ENCODE assay signal across 9 cellular contexts in the genomic region with DNA sequence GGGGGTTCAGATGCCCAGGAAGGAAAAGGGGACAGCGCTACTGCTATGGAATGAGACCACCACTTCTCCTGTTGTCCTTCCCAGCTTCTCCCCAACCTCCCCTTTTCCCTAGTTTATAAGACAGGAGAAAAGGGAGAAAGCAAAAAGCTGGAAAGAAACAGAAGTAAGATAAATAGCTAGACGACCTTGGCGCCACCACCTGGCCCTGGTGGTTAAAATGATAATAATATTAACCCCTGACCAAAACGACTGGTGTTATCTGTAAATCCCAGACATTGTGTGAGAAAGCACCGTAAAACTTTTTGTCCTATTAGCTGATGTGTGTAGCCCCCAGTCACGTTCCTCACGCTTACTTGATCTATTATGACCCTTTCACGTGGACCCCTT. TPM values are rescaled to one million over a fixed set of nuclear protein-coding genes. Genes with fewer than 3 reads are reported as not detected.
DNase-seq lines count a peak whose midpoint lies in the region; ATAC-seq, FAIRE-seq and TF ChIP-seq lines count a peak whose summit lies in the region.
"Not testable (repeated sequence)": the region's sequence is repeated elsewhere in the genome, so short reads cannot be mapped to it uniquely, and the experiment has no call there.
"Had no signal": no experiment of that assay in that cellular context is flagged by ENCODE, and none has a peak within 500 bp of the region (broad histone marks: within the 10 kb centered on the region; RNA-seq: fewer than 3 reads in every experiment).

No MANE protein-coding gene starts in this region.

- not testable (repeated sequence) for H3K79me2 ChIP-seq in K562 (ENCODE audit: control insufficient read depth, insufficient read depth, low read length); HepG2 (ENCODE audit: insufficient read depth, low read length)

- TF ChIP-seq RAD21 in K562 (CRISPR knock-in tag; conservative IDR thresholded peaks at IDR 0.05 in 1 of 2, IDR thresholded peaks at IDR 0.05 in 1 of 2), result peak in 1 of 2 experiments; percentile 28; a peak in 2 of 4 replicates
- TF ChIP-seq RAD21 in HepG2 (CRISPR knock-in tag; IDR thresholded peaks at IDR 0.05), result not testable (repeated sequence)

- peak overlapping the region in 1 of 2 experiments; percentile 68; a peak in 2 of 4 replicates for H3K9ac ChIP-seq in K562 (ENCODE audit: insufficient read depth in 1 of 2, low read depth in 2 of 2, low read length in 2 of 2)
- H3K9ac ChIP-seq in HepG2 (ENCODE audit: insufficient read depth, low read depth, low read length), result not testable (repeated sequence)

- H3K4me3 ChIP-seq in LNCaP clone FGC (ENCODE audit: low read depth, low read length); K562; tibial nerve: not testable (repeated sequence)
- peak overlapping the region; percentile 33 for H3K4me3 ChIP-seq in SJCRH30
- peak overlapping the region; percentile 7 to 62 (median 29); a peak in 5 of 6 replicates for H3K4me3 ChIP-seq in HepG2 (replicated peaks in 1 of 3; ENCODE audit: insufficient read depth in 1 of 3, low read depth in 2 of 3, low read length in 3 of 3)
- peak overlapping the region in 2 of 4 donors; percentile 9 to 10 for H3K4me3 ChIP-seq in pancreas

- CTCF ChIA-PET in K562 (lab: Yijun Ruan, JAX; ENCODE audit: low intra/inter-chr PET ratio) (interaction anchor here (0.7 kb wide), 1 partner anchor 1408 kb away, joined by 3 read pairs; no protein-coding TSS in a partner anchor), HepG2 (lab: Yijun Ruan, JAX; ENCODE audit: low intra/inter-chr PET ratio, low total read pairs) (interaction anchor here (0.9 to 1.7 kb wide), 3 partner anchors 12 to 173 kb away, joined by 3 to 5 read pairs (median 3); no protein-coding TSS in a partner anchor)

- H2AFZ ChIP-seq in K562 (ENCODE audit: low read depth, low read length) (peak overlapping the region; percentile 55), HepG2 (ENCODE audit: low read length) (peak overlapping the region; percentile 55)

- H3K9me1 ChIP-seq in K562 (ENCODE audit: control insufficient read depth, insufficient read depth, low read length), result not testable (repeated sequence)

- intact Hi-C loops in K562 (cut with micrococcal nuclease), result loop anchor here (5.0 to 10.0 kb wide), 2 partner anchors 106 to 173 kb away; no protein-coding TSS in a partner anchor
- intact Hi-C loops in HepG2 (cut with micrococcal nuclease; ENCODE audit: unreplicated experiment); pancreas (cut with DNase I): not testable (repeated sequence)

- 2% methylated on average over 5 of the region's 8 CpGs for WGBS in K562 (ENCODE audit: insufficient coverage, low coverage, missing lambda C conversion rate)
- 6% methylated on average over 8 of the region's 8 CpGs for WGBS in HepG2 (ENCODE audit: low lambda C conversion rate)
- WGBS in pancreas, 2 donors, result 9 to 15% methylated on average over 8 of the region's 8 CpGs
- 53% methylated on average over 8 of the region's 8 CpGs for WGBS in tibial nerve, 2 donors

- TF ChIP-seq EP300 in K562 (IDR thresholded peaks at IDR 0.05; ENCODE audit: low read length); HepG2 (IDR thresholded peaks at IDR 0.05; ENCODE audit: low read depth in 2 of 2, low read length in 2 of 2); HepG2 (CRISPR knock-in tag; IDR thresholded peaks at IDR 0.05; ENCODE audit: borderline replicate concordance); tibial nerve (IDR thresholded peaks at IDR 0.05): not testable (repeated sequence)

- not testable (repeated sequence) for H3K4me1 ChIP-seq in SJCRH30, foreskin keratinocyte
- H3K4me1 ChIP-seq in K562 (replicated peaks in 1 of 2; ENCODE audit: control insufficient read depth in 2 of 2, insufficient read depth in 2 of 2, low read length in 2 of 2), result peaks cover 4 to 12% of the 10 kb centered on the region in 2 experiments; a peak in 4 of 5 replicates
- peaks cover 19% of the 10 kb centered on the region for H3K4me1 ChIP-seq in HepG2 (ENCODE audit: insufficient read depth, low read length)
- H3K4me1 ChIP-seq in pancreas, result peaks cover 20 to 48% (median 39%) of the 10 kb centered on the region in 3 donors
- peaks cover 0 to 35% (median 16%) of the 10 kb centered on the region in 4 donors for H3K4me1 ChIP-seq in tibial nerve

- not testable (repeated sequence) for FAIRE-seq in K562 (lab: Jason Lieb, UNC); pancreas (lab: Jason Lieb, UNC)
- peak; percentile 12 for FAIRE-seq in HepG2 (lab: Jason Lieb, UNC)

- TF ChIP-seq CTCF in C4-2B (conservative IDR thresholded peaks at IDR 0.05) (peak; percentile 59), LNCaP clone FGC (IDR thresholded peaks at IDR 0.05; ENCODE audit: control insufficient read depth, extremely low read depth, insufficient read depth) (0 out of 2 replicates have a peak, but pooled peaks have one; percentile 15), K562 (IDR thresholded peaks at IDR 0.05 in 2 of 3, conservative IDR thresholded peaks at IDR 0.05 in 1 of 3; ENCODE audit: insufficient read depth in 2 of 3, low read depth in 1 of 3, low read length in 3 of 3) (0 out of 6 replicates have a peak, but pooled peaks of 1 of the 3 experiments have one; percentile 4), foreskin keratinocyte (conservative IDR thresholded peaks at IDR 0.05) (peak; percentile 51), HepG2 (CRISPR knock-in tag; IDR thresholded peaks at IDR 0.05) (peak; percentile 15; the same call in 1 of the 2 replicates)
- TF ChIP-seq CTCF in pancreas (IDR thresholded peaks at IDR 0.05); tibial nerve (IDR thresholded peaks at IDR 0.05): not testable (repeated sequence)

- not testable (repeated sequence) for H4K20me1 ChIP-seq in K562 (replicated peaks; ENCODE audit: control insufficient read depth, insufficient read depth, low read length); HepG2 (ENCODE audit: insufficient read depth, low read length)

- ATAC-seq in K562, result peak; percentile 43; the same call in 1 of the 3 replicates
- ATAC-seq in foreskin keratinocyte, result not testable (repeated sequence)
- peak; percentile 28 for ATAC-seq in HepG2
- ATAC-seq in pancreas, result peak; percentile 36 to 45 (median 40)

- not testable (repeated sequence) for H3K27ac ChIP-seq in C4-2B; K562 (ENCODE audit: extremely low read depth, low read depth, low read length); foreskin keratinocyte; HepG2 (ENCODE audit: extremely low read length, insufficient read depth, low read length)
- H3K27ac ChIP-seq in SJCRH30 (0 out of 2 replicates have a peak overlapping the region, but pooled peaks have one; percentile 1), pancreas (peak overlapping the region; percentile 63 to 90 (median 70)), tibial nerve (peak overlapping the region in 3 of 4 donors; percentile 51 to 78 (median 64))

- H3K4me2 ChIP-seq in K562 (ENCODE audit: insufficient read depth, low read length), result 0 out of 2 replicates have a peak overlapping the region, but pooled peaks have one; percentile 49
- peak overlapping the region; percentile 82 for H3K4me2 ChIP-seq in HepG2 (ENCODE audit: low read depth, low read length)

- DNase-seq in LNCaP clone FGC (ENCODE audit: low read depth); SJCRH30; K562 (ENCODE audit: extremely low read depth in 1 of 4, low spot score in 3 of 4); foreskin keratinocyte; HepG2 (ENCODE audit: low spot score); pancreas; tibial nerve (ENCODE audit: low spot score in 2 of 2): not testable (repeated sequence)

- TF ChIP-seq POLR2A in K562 (conservative IDR thresholded peaks at IDR 0.05); HepG2 (IDR thresholded peaks at IDR 0.05; ENCODE audit: insufficient read depth in 1 of 2, low read depth in 2 of 2, low read length in 2 of 2); tibial nerve (IDR thresholded peaks at IDR 0.05): not testable (repeated sequence)

- BruUV-seq in K562 (replicated peaks; lab: Mats Ljungman, UMichigan); HepG2 (replicated peaks; lab: Mats Ljungman, UMichigan): not testable (repeated sequence)

- H3K27me3 ChIP-seq in SJCRH30, pancreas, tibial nerve: not testable (repeated sequence)
- peaks cover 0 to 16% of the 10 kb centered on the region in 2 experiments; a peak in 2 of 5 replicates for H3K27me3 ChIP-seq in K562 (ENCODE audit: control insufficient read depth in 2 of 2, insufficient read depth in 2 of 2, low read length in 2 of 2)
- peaks cover 31% of the 10 kb centered on the region for H3K27me3 ChIP-seq in foreskin keratinocyte
- peaks cover 1 to 75% of the 10 kb centered on the region in 2 experiments; a peak in 4 of 5 replicates for H3K27me3 ChIP-seq in HepG2 (ENCODE audit: control insufficient read depth in 1 of 2, insufficient read depth in 2 of 2, low read length in 2 of 2)

- POLR2A ChIA-PET in K562 (lab: Yijun Ruan, JAX) (interaction anchor here (0.6 kb wide), 1 partner anchor 32 kb away, joined by 3 read pairs; no protein-coding TSS in a partner anchor), HepG2 (lab: Yijun Ruan, JAX) (interaction anchor here (0.8 to 1.2 kb wide), 4 partner anchors 12 to 210 kb away, joined by 4 to 11 read pairs (median 6); partner anchors contain the start of gene NCL)

- H3K36me3 ChIP-seq in SJCRH30; K562 (ENCODE audit: control insufficient read depth, insufficient read depth, low read length); HepG2 (replicated peaks in 1 of 2; ENCODE audit: control insufficient read depth in 1 of 2, insufficient read depth in 2 of 2, low read length in 2 of 2); tibial nerve: not testable (repeated sequence)
- peaks cover 0 to 15% (median 0%) of the 10 kb centered on the region in 3 donors for H3K36me3 ChIP-seq in pancreas

- not testable (repeated sequence) for H3K9me3 ChIP-seq in SJCRH30 (replicated peaks); K562 (replicated peaks; ENCODE audit: control insufficient read depth, insufficient read depth, low read depth, low read length); HepG2 (ENCODE audit: low read length); pancreas; tibial nerve

- in situ Hi-C loops in K562 (cut with MboI); HepG2 (cut with HindIII; ENCODE audit: extremely low pct_ligation_motif_present, low pct_unique_long_range_greater_than_20kb): not testable (repeated sequence)

RNA-seq across cellular contexts. Expression of gene B3GNT7, which starts 5.2 kb away (rescaled TPM):
- total RNA-seq in SJCRH30 (2014; rRNA removed; shearing (Covaris generic)), result 0.04 TPM in 1 of 2 replicates, not detected in the other
- not detected in 2 replicates for total RNA-seq in K562 (2011; cell fraction: chromatin; rRNA removed; ENCODE audit: low replicate concordance)
- total RNA-seq in K562 (2011; cell fraction: nucleolus; rRNA removed), result not detected in 2 replicates
- not detected in 2 replicates for total RNA-seq in K562 (2011; cell fraction: nucleoplasm; rRNA removed)
- total RNA-seq in K562 (2014; rRNA removed) (not detected in 2 replicates), K562 (2014; rRNA removed; fragmentation: Illumina TruSeq; extraction: Trizol) (not detected in 2 replicates), K562 (2015; rRNA removed; fragmentation: Illumina TruSeq; extraction: Trizol) (not detected in 2 replicates), K562 (2021) (0.20 and 0.69 TPM in 2 replicates), foreskin keratinocyte (0.07 and 0.10 TPM in 2 replicates), HepG2 (2016; rRNA removed; fragmentation: Illumina TruSeq; extraction: Trizol) (0.24 TPM in 1 of 2 replicates, not detected in the other), pancreas (10 to 100 TPM in 5 of 6 donors, 1 to 10 TPM in 1; 9.9 to 34.5 (median 15.2) TPM), tibial nerve (1 to 10 TPM; 2.6 to 3.3 (median 3.0) TPM)
- polyA plus RNA-seq in K562 (2011; rRNA removed) (not detected in 2 replicates), K562 (2014; fragmentation: Illumina TruSeq; extraction: Trizol) (not detected in 2 replicates), K562 (2014; fragmentation: Nextera tagmentation; extraction: Ambion mirVana) (not detected), K562 (2014; rRNA removed) (not detected in 2 replicates), foreskin keratinocyte (0.07 and 0.08 TPM in 2 replicates), HepG2 (2011; rRNA removed) (0.04 and 0.12 TPM in 2 replicates), pancreas (1 to 10 TPM; 5.6 to 8.4 TPM)
- not detected in 2 replicates for polyA plus RNA-seq in K562 (2011; cell fraction: cytosol; rRNA removed)
- 0.09 TPM in 1 of 2 replicates, not detected in the other for polyA plus RNA-seq in K562 (2011; cell fraction: nucleus; rRNA removed)
- not detected in 2 replicates for polyA plus RNA-seq in K562 (2012)
- not detected in 2 replicates for polyA minus RNA-seq in K562 (2011; rRNA and poly(A)+ RNA removed)
- polyA minus RNA-seq in K562 (2011; cell fraction: cytosol; rRNA and poly(A)+ RNA removed), result not detected in 2 replicates
- not detected in 2 replicates for polyA minus RNA-seq in K562 (2011; cell fraction: nucleus; rRNA and poly(A)+ RNA removed)
- 0.18 TPM in 1 of 2 replicates, not detected in the other for total RNA-seq in HepG2 (2016; cell fraction: cytosol; rRNA removed; fragmentation: Illumina TruSeq; extraction: Trizol; ENCODE audit: low read depth)
- total RNA-seq in HepG2 (2016; cell fraction: insoluble cytoplasmic fraction; rRNA removed; fragmentation: Illumina TruSeq; extraction: Trizol), result 0.13 and 0.24 TPM in 2 replicates
- 0.07 and 0.19 TPM in 2 replicates for total RNA-seq in HepG2 (2016; cell fraction: membrane; rRNA removed; fragmentation: Illumina TruSeq; extraction: Trizol)
- 0.28 and 0.59 TPM in 2 replicates for total RNA-seq in HepG2 (2016; cell fraction: nucleus; rRNA removed; fragmentation: Illumina TruSeq; extraction: Trizol)
- polyA plus RNA-seq in HepG2 (2011; cell fraction: cytosol; rRNA removed), result 0.12 and 0.30 TPM in 2 replicates
- 0.21 and 0.24 TPM in 2 replicates for polyA plus RNA-seq in HepG2 (2011; cell fraction: nucleus; rRNA removed)
- 0.07 TPM in 1 of 2 replicates, not detected in the other for polyA plus RNA-seq in HepG2 (2012)
- polyA plus RNA-seq in HepG2 (2016; cell fraction: cytosol; fragmentation: Illumina TruSeq; extraction: Trizol; ENCODE audit: low read depth), result 0.03 and 0.06 TPM in 2 replicates
- polyA plus RNA-seq in HepG2 (2016; cell fraction: insoluble cytoplasmic fraction; fragmentation: Illumina TruSeq; extraction: Trizol; ENCODE audit: low read depth), result 0.20 TPM in 1 of 2 replicates, not detected in the other
- 0.10 and 0.13 TPM in 2 replicates for polyA plus RNA-seq in HepG2 (2016; cell fraction: membrane; fragmentation: Illumina TruSeq; extraction: Trizol; ENCODE audit: low read depth)
- 0.40 and 0.51 TPM in 2 replicates for polyA plus RNA-seq in HepG2 (2016; cell fraction: nucleus; fragmentation: Illumina TruSeq; extraction: Trizol; ENCODE audit: insufficient read depth, low read depth)
- 0.09 and 1.4 TPM in 2 replicates for polyA minus RNA-seq in HepG2 (2011; rRNA and poly(A)+ RNA removed; ENCODE audit: low replicate concordance)
- polyA minus RNA-seq in HepG2 (2011; cell fraction: cytosol; rRNA and poly(A)+ RNA removed), result 0.35 and 0.59 TPM in 2 replicates
- 0.64 TPM in 1 of 2 replicates, not detected in the other for polyA minus RNA-seq in HepG2 (2011; cell fraction: nucleus; rRNA and poly(A)+ RNA removed)
- total RNA-seq: T-helper 1 cell treated with Interleukin-12 subunit alpha and Interleukin-12 subunit beta and Interleukin-4 antibody, amounts not matched to agents 30 ng/mL and 1 ng/mL, for 36 hours had no signal
